1 cellular context compared by ENCODE assay signal in the genomic region with DNA sequence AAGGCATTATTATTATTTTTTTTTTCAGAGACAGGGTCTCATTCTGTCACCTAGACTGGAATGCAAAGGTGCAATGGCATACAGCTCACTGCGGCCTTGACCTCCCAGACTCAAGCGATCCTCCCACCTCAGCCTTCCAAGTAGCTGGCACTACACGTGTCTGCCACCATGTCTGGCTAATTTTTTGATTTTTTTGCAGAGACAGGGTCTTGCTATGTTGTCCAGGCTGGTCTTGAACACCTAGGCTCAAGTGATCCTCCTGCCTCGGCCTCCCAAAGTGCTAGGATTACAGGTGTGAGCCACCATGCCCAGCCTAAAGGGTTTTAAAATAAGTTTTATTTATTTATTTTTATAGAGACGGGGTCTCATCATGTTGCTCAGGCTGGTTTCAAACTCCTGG.
TF ChIP-seq lines count a peak whose summit lies in the region.

No MANE protein-coding gene starts in this region.

TF ChIP-seq in WTC11, 78 proteins besides CTCF, POLR2A, EP300 and RAD21 (continued from another document):
- no peak for TF ChIP-seq E2F4 (CRISPR knock-in tag; IDR thresholded peaks at IDR 0.05; ENCODE audit: borderline replicate concordance, low read depth)
